Comparison of ENCODE assay signal across 9 cellular contexts in the genomic region with DNA sequence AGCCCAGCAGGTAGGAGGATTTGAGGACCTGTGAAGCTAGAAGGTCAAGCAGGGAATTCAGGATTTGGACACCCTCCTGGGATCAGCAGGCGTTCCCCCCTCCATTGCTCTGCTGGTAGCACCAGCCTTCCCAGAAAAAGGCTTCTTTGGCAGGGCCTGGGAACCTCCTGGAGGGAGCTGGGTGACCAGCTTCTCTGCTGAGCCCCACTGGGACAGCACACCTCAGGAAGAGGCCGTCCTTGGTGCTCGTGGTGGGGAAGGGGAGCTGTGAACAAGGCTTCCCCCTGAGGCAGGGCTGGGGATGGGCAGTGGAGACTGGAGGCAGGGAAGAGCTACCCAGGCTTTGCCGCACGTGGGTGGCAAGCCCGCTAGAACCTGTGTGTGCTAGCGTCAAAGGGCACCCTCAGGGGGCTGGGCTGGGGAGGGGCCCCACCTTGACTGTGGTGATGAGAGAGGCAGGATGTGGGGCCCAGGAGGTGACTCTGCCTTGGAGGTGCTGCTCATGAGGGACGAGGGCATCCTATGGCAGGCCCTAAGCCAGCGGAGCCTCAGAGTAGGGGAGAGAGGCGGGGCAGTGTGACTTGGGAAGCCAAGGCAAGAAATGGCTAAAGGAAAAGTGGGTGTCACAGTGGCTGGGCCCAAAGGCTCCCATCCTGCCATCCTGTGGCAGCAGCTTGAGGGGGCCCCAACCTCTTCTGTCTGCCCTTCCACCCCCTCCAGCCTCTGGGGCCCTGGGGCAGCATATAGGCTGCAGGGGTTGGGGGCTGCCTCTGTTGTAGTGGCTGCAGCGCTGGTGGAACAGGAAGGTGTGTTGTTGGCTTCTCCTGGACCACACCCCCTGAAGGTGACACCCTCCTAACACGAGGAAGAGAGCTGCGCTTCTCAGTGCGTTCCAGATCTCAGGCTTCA. TPM values are rescaled to one million over a fixed set of nuclear protein-coding genes. Genes with fewer than 3 reads are reported as not detected.
DNase-seq lines count a peak whose midpoint lies in the region; ATAC-seq and TF ChIP-seq lines count a peak whose summit lies in the region.
"Had no signal": no experiment of that assay in that cellular context is flagged by ENCODE, and none has a peak within 500 bp of the region (broad histone marks: within the 10 kb centered on the region; RNA-seq: fewer than 3 reads in every experiment).

No MANE protein-coding gene starts in this region.

- H3K36me3 ChIP-seq in Peyer's patch: peaks cover 0 to 9% (median 0%) of the 10 kb centered on the region in 3 donors
- H3K36me3 ChIP-seq in mucosa of rectum (ENCODE audit: control insufficient read depth in 2 of 2, insufficient read depth in 2 of 2, low read length in 2 of 2): peaks cover 13 to 18% of the 10 kb centered on the region in 2 donors

- TF ChIP-seq POLR2A in Peyer's patch (IDR thresholded peaks at IDR 0.05): no peak

- peak overlapping the region; percentile 97 to 100 for H3K4me3 Mint-ChIP-seq in activated T-cell treated with anti-CD3 and anti-CD28 coated beads, Interleukin-2, amount 50 U/mL, for 72 hours

- H3K27me3 ChIP-seq in Peyer's patch: no peaks in the 10 kb centered on the region
- H3K27me3 ChIP-seq in mucosa of rectum (ENCODE audit: control insufficient read depth in 2 of 2, insufficient read depth in 2 of 2, low read length in 2 of 2): no peaks in the 10 kb centered on the region

- in situ Hi-C loops in KBM-7 (cut with MboI; ENCODE audit: low pct_unique_long_range_greater_than_20kb, low sequenced_read_pairs): no loop called here

- DNase-seq in Peyer's patch: peak in 2 of 3 donors; percentile 78 to 88
- DNase-seq in activated T-cell treated with anti-CD3 and anti-CD28 coated beads, Interleukin-2, amount 50 U/mL, for 72 hours: peak; percentile 87 to 89
- DNase-seq in stimulated activated naive CD4-positive, alpha-beta T cell (lab: John Stamatoyannopoulos, UW): peak; percentile 64 to 90 (median 80)
- DNase-seq in NCI-H1436 treated with DMSO at 0.1 percent for 48 hours (lab: John Stamatoyannopoulos, UW): no peak
- no peak for DNase-seq in KBM-7
- DNase-seq: NCI-H2029 treated with DMSO at 0.1 percent for 48 hours had no signal

- no peak for TF ChIP-seq CTCF in Peyer's patch (IDR thresholded peaks at IDR 0.05)

- H3K4me1 Mint-ChIP-seq in activated T-cell treated with anti-CD3 and anti-CD28 coated beads, Interleukin-2, amount 50 U/mL, for 72 hours (ENCODE audit: low read depth): peaks cover 90% of the 10 kb centered on the region

- peak; percentile 81 to 82 for ATAC-seq in activated T-cell treated with anti-CD3 and anti-CD28 coated beads, Interleukin-2, amount 50 U/mL, for 72 hours (replicated peaks in 1 of 2)
- ATAC-seq in GM21423 (IDR thresholded peaks at IDR 0.05; ENCODE audit: unreplicated experiment) (no peak), GM19324 (IDR thresholded peaks at IDR 0.05; ENCODE audit: low FRiP score, unreplicated experiment) (no peak)

- peak overlapping the region; percentile 100 for H3K27ac Mint-ChIP-seq in activated T-cell treated with anti-CD3 and anti-CD28 coated beads, Interleukin-2, amount 50 U/mL, for 72 hours

- H3K27ac ChIP-seq in Peyer's patch (peak overlapping the region; percentile 88 to 96 (median 90)), mucosa of rectum (ENCODE audit: low read depth in 2 of 2, low read length in 2 of 2) (peak overlapping the region; percentile 25 to 91)

- H3K4me1 ChIP-seq in Peyer's patch (peaks cover 41 to 97% (median 71%) of the 10 kb centered on the region in 4 donors), mucosa of rectum (ENCODE audit: control insufficient read depth in 2 of 2, insufficient read depth in 2 of 2, low read length in 2 of 2) (peaks cover 84 to 85% of the 10 kb centered on the region in 2 donors)

- H3K9ac ChIP-seq in mucosa of rectum (ENCODE audit: low read depth in 1 of 2, low read length in 2 of 2): peak overlapping the region; percentile 34 to 41

- H3K27me3 Mint-ChIP-seq in activated T-cell treated with anti-CD3 and anti-CD28 coated beads, Interleukin-2, amount 50 U/mL, for 72 hours (ENCODE audit: low read depth): no peaks in the 10 kb centered on the region

- H3K9me3 Mint-ChIP-seq in activated T-cell treated with anti-CD3 and anti-CD28 coated beads, Interleukin-2, amount 50 U/mL, for 72 hours: no peaks in the 10 kb centered on the region

- peaks cover 12 to 38% of the 10 kb centered on the region in 2 donors for H3K36me3 Mint-ChIP-seq in activated T-cell treated with anti-CD3 and anti-CD28 coated beads, Interleukin-2, amount 50 U/mL, for 72 hours (ENCODE audit: insufficient read depth in 2 of 2)

- peak overlapping the region in 3 of 4 donors; percentile 32 to 43 (median 40) for H3K4me3 ChIP-seq in Peyer's patch
- peak overlapping the region in 1 of 2 donors; percentile 42 for H3K4me3 ChIP-seq in mucosa of rectum (ENCODE audit: low read length in 2 of 2)

- H3K9me3 ChIP-seq in Peyer's patch (no peaks in the 10 kb centered on the region), mucosa of rectum (ENCODE audit: control insufficient read depth in 2 of 2, low read length in 2 of 2) (no peaks in the 10 kb centered on the region)

RNA-seq across cellular contexts. Expression of a gene that starts 20.7 kb away (rescaled TPM):
- total RNA-seq in Peyer's patch: 10 to 100 TPM; 51.2 to 80.4 (median 75.6) TPM
- total RNA-seq in activated T-cell treated with anti-CD3 and anti-CD28 coated beads, Interleukin-2, amount 50 U/mL, for 72 hours: 100 to 1,000 TPM; 260 to 273 TPM

Comparison
In these comparisons a context has a peak if more than half of its experiments do, and no peak if none do; other contexts are left out.
1. DNase-seq: peak in Peyer's patch (2 of 3), activated T-cell treated with anti-CD3 and anti-CD28 coated beads, Interleukin-2, amount 50 U/mL, for 72 hours (2 of 2) and stimulated activated naive CD4-positive, alpha-beta T cell (6 of 6); none in NCI-H1436 treated with DMSO at 0.1 percent for 48 hours (single experiment) and KBM-7 (single experiment).
2. ATAC-seq: peak in activated T-cell treated with anti-CD3 and anti-CD28 coated beads, Interleukin-2, amount 50 U/mL, for 72 hours (2 of 2); none in GM21423 (single experiment) and GM19324 (single experiment).